8 cellular contexts compared by ENCODE assay signal in genomic region chr1:39900662-39901485, GRCh38. TPM values are rescaled to one million over a fixed set of nuclear protein-coding genes. Genes with fewer than 3 reads are reported as not detected.
DNase-seq lines count a peak whose midpoint lies in the region; ATAC-seq and TF ChIP-seq lines count a peak whose summit lies in the region.

No MANE protein-coding gene starts in this region.

- peaks cover 62% of the 10 kb centered on the region for H3K27me3 Mint-ChIP-seq in activated naive CD8-positive, alpha-beta T cell treated with anti-CD3 and anti-CD28 coated beads, Interleukin-2, amount 10 ng/mL, durations not matched to agents 7 days and 5 days

- H2AFZ ChIP-seq in smooth muscle cell (ENCODE audit: low read depth): peak overlapping the region; percentile 83

- no peaks in the 10 kb centered on the region for H3K79me2 ChIP-seq in smooth muscle cell (ENCODE audit: low read depth)

- no peaks in the 10 kb centered on the region for H3K36me3 Mint-ChIP-seq in activated naive CD8-positive, alpha-beta T cell treated with anti-CD3 and anti-CD28 coated beads, Interleukin-2, amount 10 ng/mL, durations not matched to agents 7 days and 5 days

- H3K27ac Mint-ChIP-seq in activated naive CD8-positive, alpha-beta T cell treated with anti-CD3 and anti-CD28 coated beads, Interleukin-2, amount 10 ng/mL, durations not matched to agents 7 days and 5 days: no peak overlapping the region

- peak overlapping the region; percentile 66 for H3K4me3 Mint-ChIP-seq in activated naive CD8-positive, alpha-beta T cell treated with anti-CD3 and anti-CD28 coated beads, Interleukin-2, amount 10 ng/mL, durations not matched to agents 7 days and 5 days

- peak overlapping the region; percentile 95 for H3K4me2 ChIP-seq in smooth muscle cell

- no peaks in the 10 kb centered on the region for H3K9me3 Mint-ChIP-seq in activated naive CD8-positive, alpha-beta T cell treated with anti-CD3 and anti-CD28 coated beads, Interleukin-2, amount 10 ng/mL, durations not matched to agents 7 days and 5 days

- peak; percentile 36 for DNase-seq in NCI-H345 (lab: John Stamatoyannopoulos, UW)
- DNase-seq in NCI-H345 treated with DMSO at 0.1 percent for 48 hours (lab: John Stamatoyannopoulos, UW; ENCODE audit: unreplicated experiment): no peak
- no peak for DNase-seq in NB4 (ENCODE audit: low read depth)
- DNase-seq in activated naive CD8-positive, alpha-beta T cell treated with anti-CD3 and anti-CD28 coated beads, Interleukin-2, amount 10 ng/mL, durations not matched to agents 7 days and 5 days: no peak
- DNase-seq in smooth muscle cell (lab: John Stamatoyannopoulos, UW; ENCODE audit: unreplicated experiment): no peak
- no peak for DNase-seq in OCI-M1 (lab: John Stamatoyannopoulos, UW)

- TF ChIP-seq CTCF in NB4 (IDR thresholded peaks at IDR 0.05; ENCODE audit: low read depth, low read length) (no peak), smooth muscle cell (IDR thresholded peaks at IDR 0.05; ENCODE audit: borderline replicate concordance, insufficient read depth, poor library complexity, severe bottlenecking) (no peak)

- peaks cover 32% of the 10 kb centered on the region for H3K4me1 ChIP-seq in iPS-15b (ENCODE audit: control insufficient read depth, insufficient read depth, low read length)
- peaks cover 29% of the 10 kb centered on the region for H3K4me1 ChIP-seq in smooth muscle cell (ENCODE audit: low read depth)

- no peaks in the 10 kb centered on the region for H3K9me3 ChIP-seq in iPS-15b (ENCODE audit: control insufficient read depth, insufficient read depth, low read length)
- no peaks in the 10 kb centered on the region for H3K9me3 ChIP-seq in smooth muscle cell (replicated peaks; ENCODE audit: low read depth)

- WGBS in smooth muscle cell (ENCODE audit: low lambda C conversion rate): 2% methylated on average over 40 of the region's 68 CpGs

- H3K27me3 ChIP-seq in iPS-15b (ENCODE audit: control insufficient read depth, insufficient read depth, low read length): peaks cover 33% of the 10 kb centered on the region
- peaks cover 45% of the 10 kb centered on the region for H3K27me3 ChIP-seq in smooth muscle cell (ENCODE audit: low read depth)

- ATAC-seq in activated naive CD8-positive, alpha-beta T cell treated with anti-CD3 and anti-CD28 coated beads, Interleukin-2, amount 10 ng/mL, durations not matched to agents 7 days and 5 days (ENCODE audit: low read depth): no peak
- ATAC-seq in HG03196 (IDR thresholded peaks at IDR 0.05; ENCODE audit: unreplicated experiment): no peak

- H3K4me1 Mint-ChIP-seq in activated naive CD8-positive, alpha-beta T cell treated with anti-CD3 and anti-CD28 coated beads, Interleukin-2, amount 10 ng/mL, durations not matched to agents 7 days and 5 days: peaks cover 3% of the 10 kb centered on the region

- H3K36me3 ChIP-seq in iPS-15b (ENCODE audit: control insufficient read depth, insufficient read depth, low read length) (no peaks in the 10 kb centered on the region), smooth muscle cell (ENCODE audit: low read depth) (no peaks in the 10 kb centered on the region)

- TF ChIP-seq POLR2A in NB4 (IDR thresholded peaks at IDR 0.05; ENCODE audit: extremely low read depth, insufficient read length): no peak

- POLR2A ChIA-PET in activated naive CD8-positive, alpha-beta T cell treated with anti-CD3 and anti-CD28 coated beads, Interleukin-2, amount 10 ng/mL, durations not matched to agents 7 days and 5 days (lab: Charles Lee): interaction anchor here (1.0 kb wide), 1 partner anchor 17 kb away, joined by 4 read pairs; the partner anchor contains the start of gene TRIT1

- no peak overlapping the region for H3K27ac ChIP-seq in smooth muscle cell (ENCODE audit: low read depth)

- peak overlapping the region; percentile 32 for H3K4me3 ChIP-seq in NB4 (ENCODE audit: low read depth, low read length)
- peak overlapping the region; percentile 86 for H3K4me3 ChIP-seq in iPS-15b (ENCODE audit: low read depth, low read length)
- H3K4me3 ChIP-seq in smooth muscle cell: peak overlapping the region; percentile 77

- no peaks in the 10 kb centered on the region for H4K20me1 ChIP-seq in smooth muscle cell (ENCODE audit: low read depth)

- H3K9ac ChIP-seq in iPS-15b (ENCODE audit: low read depth, low read length) (peak overlapping the region; percentile 79), smooth muscle cell (ENCODE audit: low read depth) (peak overlapping the region; percentile 8)

- H3F3A ChIP-seq in smooth muscle cell (ENCODE audit: low read depth): peaks cover 4% of the 10 kb centered on the region

RNA-seq across cellular contexts. Expression of gene MYCL, which starts 0.8 kb away (rescaled TPM):
- under 1 TPM in 1 of 2 experiments, not detected in 1; 0.34 TPM for total RNA-seq in activated naive CD8-positive, alpha-beta T cell treated with anti-CD3 and anti-CD28 coated beads, Interleukin-2, amount 10 ng/mL, durations not matched to agents 7 days and 5 days
- total RNA-seq in smooth muscle cell: 3.7 and 4.5 TPM in 2 replicates
- polyA plus RNA-seq in smooth muscle cell: 0.98 and 2.4 TPM in 2 replicates

RNA-seq across cellular contexts. Expression of gene TRIT1, which starts 17.6 kb away (rescaled TPM):
- 10 to 100 TPM; 18.2 to 23.6 TPM for total RNA-seq in activated naive CD8-positive, alpha-beta T cell treated with anti-CD3 and anti-CD28 coated beads, Interleukin-2, amount 10 ng/mL, durations not matched to agents 7 days and 5 days
- 22.1 and 26.7 TPM in 2 replicates for total RNA-seq in smooth muscle cell
- 12.8 and 19.7 TPM in 2 replicates for polyA plus RNA-seq in smooth muscle cell

RNA-seq across cellular contexts. Expression of gene MFSD2A, which starts 54.1 kb away (rescaled TPM):
- total RNA-seq in activated naive CD8-positive, alpha-beta T cell treated with anti-CD3 and anti-CD28 coated beads, Interleukin-2, amount 10 ng/mL, durations not matched to agents 7 days and 5 days: 1 to 10 TPM; 1.9 to 2.7 TPM
- 3.2 and 3.3 TPM in 2 replicates for total RNA-seq in smooth muscle cell
- 5.3 and 5.5 TPM in 2 replicates for polyA plus RNA-seq in smooth muscle cell

Comparison
In these comparisons a context has a peak if more than half of its experiments do, and no peak if none do; other contexts are left out.
1. H3K4me3 ChIP-seq: peak in every context shown above with its lines; median percentile 86 in iPS-15b; 77 in smooth muscle cell; 32 in NB4.